ENCODE assay signal across 8 cellular contexts in genomic region chr9:69421908-69422801, GRCh38.
A peak's percentile ranks its signal among the peaks of the same experiment; 100 is the strongest.
DNase-seq lines count a peak whose midpoint lies in the region; ATAC-seq and TF ChIP-seq lines count a peak whose summit lies in the region.

No MANE protein-coding gene starts in this region.

- no peaks in the 10 kb centered on the region for H3K36me3 Mint-ChIP-seq in immature natural killer cell

- peak; percentile 76 to 81 (median 79) for TF ChIP-seq CTCF in breast epithelium (IDR thresholded peaks at IDR 0.05)

- no peaks in the 10 kb centered on the region for H3K4me1 Mint-ChIP-seq in immature natural killer cell

- peak; percentile 58 for ATAC-seq in GM21529 (IDR thresholded peaks at IDR 0.05; ENCODE audit: unreplicated experiment)
- no peak for ATAC-seq in HG03097 (IDR thresholded peaks at IDR 0.05; ENCODE audit: low FRiP score, unreplicated experiment)

- intact Hi-C loops in breast epithelium (cut with DNase I; ENCODE audit: low total_unique reads): no loop called here

- no peak overlapping the region for H3K27ac ChIP-seq in breast epithelium

- no peak overlapping the region for H3K27ac Mint-ChIP-seq in immature natural killer cell

- no peaks in the 10 kb centered on the region for H3K9me3 ChIP-seq in breast epithelium

- no peaks in the 10 kb centered on the region for H3K4me1 ChIP-seq in breast epithelium

- H3K4me3 Mint-ChIP-seq in immature natural killer cell: no peak overlapping the region

- TF ChIP-seq POLR2A in breast epithelium (IDR thresholded peaks at IDR 0.05): no peak

- H3K27me3 ChIP-seq in breast epithelium: no peaks in the 10 kb centered on the region

- no peak overlapping the region for H3K4me3 ChIP-seq in breast epithelium

- DNase-seq in COLO668 (lab: John Stamatoyannopoulos, UW; ENCODE audit: unreplicated experiment) (peak; percentile 57), NCI-H1417 treated with DMSO at 0.1 percent for 48 hours (lab: John Stamatoyannopoulos, UW) (peak; percentile 52), T-helper 9 cell (peak; percentile 25), breast epithelium (ENCODE audit: low spot score in 2 of 2) (no peak), immature natural killer cell (peak; percentile 22 to 32 (median 32))
- DNase-seq in stimulated activated CD4-positive, alpha-beta T cell treated with anti-CD3 and anti-CD28 coated beads, Interleukin-12 subunit alpha, Interleukin-12 subunit beta, amount 100 ng/mL, for 48 hours (ENCODE audit: low read depth in 2 of 3, low spot score in 1 of 3): peak; percentile 10 to 41 (median 15)

- no peaks in the 10 kb centered on the region for H3K36me3 ChIP-seq in breast epithelium

- H3K27me3 Mint-ChIP-seq in immature natural killer cell (ENCODE audit: low read depth in 3 of 3): peaks cover 1 to 10% (median 2%) of the 10 kb centered on the region in 3 donors

- H3K9me3 Mint-ChIP-seq in immature natural killer cell: no peaks in the 10 kb centered on the region

Comparison
In these comparisons a context has a peak if more than half of its experiments do, and no peak if none do; other contexts are left out.
1. DNase-seq: peak in COLO668 (single experiment), NCI-H1417 treated with DMSO at 0.1 percent for 48 hours (single experiment), T-helper 9 cell (single experiment), immature natural killer cell (3 of 3) and stimulated activated CD4-positive, alpha-beta T cell treated with anti-CD3 and anti-CD28 coated beads, Interleukin-12 subunit alpha, Interleukin-12 subunit beta, amount 100 ng/mL, for 48 hours (3 of 3); none in breast epithelium (0 of 2).